In genomic region chr7:18390523-18390907, GRCh38 we compare ENCODE assay signal across 12 cellular contexts.
A peak's percentile ranks its signal among the peaks of the same experiment; 100 is the strongest.
DNase-seq lines count a peak whose midpoint lies in the region; ATAC-seq and TF ChIP-seq lines count a peak whose summit lies in the region.
"Had no signal": no experiment of that assay in that cellular context is flagged by ENCODE, and none has a peak within 500 bp of the region (broad histone marks: within the 10 kb centered on the region; RNA-seq: fewer than 3 reads in every experiment).

No MANE protein-coding gene starts in this region.

- H3K27me3 ChIP-seq in gastrocnemius medialis: no peaks in the 10 kb centered on the region

- H3K36me3 ChIP-seq in gastrocnemius medialis: no peaks in the 10 kb centered on the region
- H3K36me3 ChIP-seq: HAP-1 had no signal

- H3K4me3 ChIP-seq in gastrocnemius medialis: no peak overlapping the region
- H3K4me3 ChIP-seq: HAP-1 had no signal

- H3K4me1 ChIP-seq in gastrocnemius medialis: peaks cover 0 to 12% of the 10 kb centered on the region in 2 donors

- H3K4me3 Mint-ChIP-seq in activated B cell treated with CpG ODN at 0.5 μM for 24 hours (peak overlapping the region; percentile 29), mesothelial cell of epicardium (no peak overlapping the region)

- POLR2A ChIA-PET in activated B cell treated with CpG ODN at 0.5 μM for 24 hours (lab: Charles Lee): interaction anchor here (0.9 kb wide), 1 partner anchor 99 kb away, joined by 5 read pairs; no protein-coding TSS in a partner anchor

- peak overlapping the region; percentile 43 for H3K27ac Mint-ChIP-seq in activated B cell treated with CpG ODN at 0.5 μM for 24 hours
- no peak overlapping the region for H3K27ac Mint-ChIP-seq in mesothelial cell of epicardium

- H3K4me1 Mint-ChIP-seq in activated B cell treated with CpG ODN at 0.5 μM for 24 hours (peaks cover 69% of the 10 kb centered on the region), mesothelial cell of epicardium (peaks cover 18% of the 10 kb centered on the region)

- H3K27me3 Mint-ChIP-seq in activated B cell treated with CpG ODN at 0.5 μM for 24 hours (no peaks in the 10 kb centered on the region), mesothelial cell of epicardium (ENCODE audit: low read depth) (no peaks in the 10 kb centered on the region)

- intact Hi-C loops in activated B cell treated with CpG ODN at 0.5 μM for 24 hours (cut with micrococcal nuclease) (no loop called here), gastrocnemius medialis (cut with DNase I; ENCODE audit: low total_unique reads) (no loop called here)

- H3K9me3 Mint-ChIP-seq in activated B cell treated with CpG ODN at 0.5 μM for 24 hours (no peaks in the 10 kb centered on the region), mesothelial cell of epicardium (peaks cover 3% of the 10 kb centered on the region)

- H3K36me3 Mint-ChIP-seq in activated B cell treated with CpG ODN at 0.5 μM for 24 hours (ENCODE audit: low read depth) (no peaks in the 10 kb centered on the region), mesothelial cell of epicardium (no peaks in the 10 kb centered on the region)

- no peak for DNase-seq in activated B cell treated with CpG ODN at 0.5 μM for 24 hours
- no peak for DNase-seq in gastrocnemius medialis
- DNase-seq in T1000 (lab: John Stamatoyannopoulos, UW): no peak
- DNase-seq in middle frontal gyrus (ENCODE audit: extremely low spot score, low spot score): no peak
- no peak for DNase-seq in midbrain (lab: John Stamatoyannopoulos, UW)
- DNase-seq in mesothelial cell of epicardium (ENCODE audit: low spot score in 2 of 2, unreplicated experiment in 2 of 2): no peak
- DNase-seq: activated CD8-positive, alpha-beta memory T cell treated with anti-CD3 and anti-CD28 coated beads, Interleukin-2, amount 50 U/mL, for 4 hours; NCI-H1417; stimulated activated CD4-positive, alpha-beta T cell treated with anti-CD3 and anti-CD28 coated beads, Interleukin-1b, Interleukin-23, amount 100 ng/mL, for 48 hours had no signal

- H3K27ac ChIP-seq in gastrocnemius medialis: peak overlapping the region in 3 of 4 donors; percentile 0 to 27 (median 15)

- CTCF ChIA-PET in activated B cell treated with CpG ODN at 0.5 μM for 24 hours (lab: Charles Lee): interaction anchor here (1.2 kb wide), 1 partner anchor 275 kb away, joined by 3 read pairs; no protein-coding TSS in a partner anchor

- no peaks in the 10 kb centered on the region for H3K9me3 ChIP-seq in gastrocnemius medialis
- H3K9me3 ChIP-seq: HAP-1 had no signal

- no peak for TF ChIP-seq CTCF in activated B cell treated with CpG ODN at 0.5 μM for 24 hours (IDR thresholded peaks at IDR 0.05)
- TF ChIP-seq CTCF in gastrocnemius medialis (IDR thresholded peaks at IDR 0.05 in 4 of 5, conservative IDR thresholded peaks at IDR 0.05 in 1 of 5): no peak
- no peak for TF ChIP-seq CTCF in mesothelial cell of epicardium (IDR thresholded peaks at IDR 0.05; ENCODE audit: unreplicated experiment)

- no peak for TF ChIP-seq POLR2A in gastrocnemius medialis (IDR thresholded peaks at IDR 0.05)

- in situ Hi-C loops in gastrocnemius medialis (cut with MboI; ENCODE audit: low sequenced_read_pairs in 4 of 4): no loop called here

- ATAC-seq in GM18909 (IDR thresholded peaks at IDR 0.05; ENCODE audit: poor library complexity, unreplicated experiment): peak; percentile 44
- ATAC-seq in HG02852 (IDR thresholded peaks at IDR 0.05; ENCODE audit: unreplicated experiment): peak; percentile 38
- no peak for ATAC-seq in activated B cell treated with CpG ODN at 0.5 μM for 24 hours (ENCODE audit: low read depth)
- no peak for ATAC-seq in gastrocnemius medialis

Comparison
In these comparisons a context has a peak if more than half of its experiments do, and no peak if none do; other contexts are left out.
1. ATAC-seq: peak in GM18909 (single experiment) and HG02852 (single experiment); none in activated B cell treated with CpG ODN at 0.5 μM for 24 hours (single experiment) and gastrocnemius medialis (0 of 2).